ENCODE assay signal across 2 cellular contexts in genomic region chr21:43981151-43981870, GRCh38.
TF ChIP-seq lines count a peak whose summit lies in the region.

No MANE protein-coding gene starts in this region.

TF ChIP-seq in HEK293, 187 proteins besides CTCF, POLR2A, EP300 and RAD21 (continued from another document):
- TF ChIP-seq ZNF302 (tag by site-specific recombination; IDR thresholded peaks at IDR 0.05; ENCODE audit: low read depth) = no peak

TF ChIP-seq in GM12878, 131 proteins besides CTCF, POLR2A, EP300 and RAD21 (continued from another document):
- no peak for TF ChIP-seq ZBTB40 (IDR thresholded peaks at IDR 0.05; ENCODE audit: borderline replicate concordance)
TF ChIP-seq in GM12878: peak in this region for 0.
